In genomic region chr4:104531390-104531789, GRCh38 we compare ENCODE assay signal across 20 cellular contexts. TPM values are rescaled to one million over a fixed set of nuclear protein-coding genes. Genes with fewer than 3 reads are reported as not detected.
A peak's percentile ranks its signal among the peaks of the same experiment; 100 is the strongest.
DNase-seq lines count a peak whose midpoint lies in the region; ATAC-seq, FAIRE-seq and TF ChIP-seq lines count a peak whose summit lies in the region.
"Had no signal": no experiment of that assay in that cellular context is flagged by ENCODE, and none has a peak within 500 bp of the region (broad histone marks: within the 10 kb centered on the region; RNA-seq: fewer than 3 reads in every experiment).

No MANE protein-coding gene starts in this region.

- no peaks in the 10 kb centered on the region for H3K36me3 Mint-ChIP-seq in nephron (ENCODE audit: low read depth)

- no peak overlapping the region for H3K27ac Mint-ChIP-seq in nephron

- DNase-seq in RKO (ENCODE audit: low spot score) (peak; percentile 5), epithelial cell of esophagus (ENCODE audit: low read depth) (no peak), DMS153 (lab: John Stamatoyannopoulos, UW) (no peak), osteoblast (ENCODE audit: insufficient read length, low spot score, missing footprints) (no peak), A172 (ENCODE audit: low spot score) (no peak)
- DNase-seq: activated T-cell treated with anti-CD3 and anti-CD28 coated beads for 4 hours; H7; Karpas-422; left lung; NCI-H1105; NCI-H748 treated with DMSO at 0.1 percent for 48 hours; stimulated activated CD4-positive, alpha-beta T cell treated with anti-CD3 and anti-CD28 coated beads, Interleukin-4, amount 100 ng/mL, for 24 hours had no signal

- no peak overlapping the region for H3K27ac ChIP-seq in osteoblast (ENCODE audit: low read depth, low read length)
- H3K27ac ChIP-seq: left lung, parathyroid adenoma had no signal

- no peaks in the 10 kb centered on the region for H3K27me3 Mint-ChIP-seq in nephron (ENCODE audit: low read depth)

- H4K20me1 ChIP-seq in osteoblast (ENCODE audit: insufficient read depth, low read length) = no peaks in the 10 kb centered on the region

- no peaks in the 10 kb centered on the region for H3K9me3 ChIP-seq in osteoblast (ENCODE audit: low read depth, low read length)
- H3K9me3 ChIP-seq: left lung had no signal

- no peak overlapping the region for H3K4me3 Mint-ChIP-seq in nephron

- H3K27me3 ChIP-seq in osteoblast (ENCODE audit: insufficient read depth, low read length) = no peaks in the 10 kb centered on the region
- H3K27me3 ChIP-seq: left lung had no signal

- H3K9me3 Mint-ChIP-seq in nephron = no peaks in the 10 kb centered on the region

- H3K4me1 Mint-ChIP-seq in nephron = no peaks in the 10 kb centered on the region

- H3K4me2 ChIP-seq in osteoblast (ENCODE audit: insufficient read depth, low read length) = no peak overlapping the region
- H3K4me2 ChIP-seq: smooth muscle cell had no signal

- FAIRE-seq in G401.6 (lab: Jason Lieb, UNC) = peak; percentile 15
- FAIRE-seq: colon, endometrium, RCC 7860 had no signal

- H3K36me3 ChIP-seq in osteoblast (ENCODE audit: insufficient read depth, low read length) = no peaks in the 10 kb centered on the region
- H3K36me3 ChIP-seq: left lung had no signal

- ATAC-seq in HG03342 (IDR thresholded peaks at IDR 0.05; ENCODE audit: unreplicated experiment) = no peak
- ATAC-seq: left lung had no signal

- H3K4me1 ChIP-seq in osteoblast (ENCODE audit: insufficient read depth, low read length) = no peaks in the 10 kb centered on the region
- H3K4me1 ChIP-seq: left lung, parathyroid adenoma had no signal

- TF ChIP-seq CTCF in epithelial cell of esophagus (IDR thresholded peaks at IDR 0.05; ENCODE audit: insufficient read depth, low read depth, low read length, missing control alignments) (peak; percentile 12), nephron (IDR thresholded peaks at IDR 0.05; ENCODE audit: unreplicated experiment in 3 of 3) (peak in 2 of 3 experiments; percentile 20 to 27), osteoblast (IDR thresholded peaks at IDR 0.05; ENCODE audit: extremely low read depth, low read depth, low read length) (no peak)

- H3K79me2 ChIP-seq in osteoblast (ENCODE audit: insufficient read depth, low read length) = no peaks in the 10 kb centered on the region
- H3K79me2 ChIP-seq: parathyroid adenoma had no signal

- no peak overlapping the region for H2AFZ ChIP-seq in osteoblast (ENCODE audit: low read length)
- H2AFZ ChIP-seq: parathyroid adenoma had no signal

- H3K4me3 ChIP-seq in epithelial cell of esophagus (ENCODE audit: low read length) (no peak overlapping the region), osteoblast (ENCODE audit: insufficient read depth, low read length) (no peak overlapping the region)
- H3K4me3 ChIP-seq: left lung, smooth muscle cell had no signal

RNA-seq across cellular contexts. Expression of gene CXXC4, which starts 36.7 kb away (rescaled TPM):
- total RNA-seq in osteoblast = not detected in 2 replicates
- 0.28 and 0.48 TPM in 2 replicates for total RNA-seq in A172 (2014; rRNA removed; shearing (Covaris generic))
